In genomic region chr3:186209810-186210752, GRCh38 we compare ENCODE assay signal across 9 cellular contexts.
DNase-seq lines count a peak whose midpoint lies in the region; ATAC-seq and TF ChIP-seq lines count a peak whose summit lies in the region.
"Had no signal": no experiment of that assay in that cellular context is flagged by ENCODE, and none has a peak within 500 bp of the region (broad histone marks: within the 10 kb centered on the region; RNA-seq: fewer than 3 reads in every experiment).

No MANE protein-coding gene starts in this region.

- no peaks in the 10 kb centered on the region for H3K36me3 ChIP-seq in KOPT-K1 (ENCODE audit: insufficient read depth, low read length)

- H3K9me3 ChIP-seq in KOPT-K1 (ENCODE audit: insufficient read depth, low read length, poor library complexity, severe bottlenecking): no peaks in the 10 kb centered on the region

- TF ChIP-seq CTCF in fibroblast of villous mesenchyme (IDR thresholded peaks at IDR 0.05; ENCODE audit: insufficient read depth, low read depth, low read length) (no peak), omental fat pad (IDR thresholded peaks at IDR 0.05) (no peak)

- DNase-seq in GM04503 (ENCODE audit: low read depth) (peak; percentile 29), SW480 (ENCODE audit: low spot score) (peak; percentile 93), fibroblast of villous mesenchyme (ENCODE audit: low read depth) (peak; percentile 61), omental fat pad (ENCODE audit: low spot score) (no peak), NCI-H345 treated with DMSO at 0.1 percent for 48 hours (lab: John Stamatoyannopoulos, UW; ENCODE audit: unreplicated experiment) (no peak)
- DNase-seq: naive B cell had no signal

- peak; percentile 80 for ATAC-seq in omental fat pad (ENCODE audit: low FRiP score)
- no peak for ATAC-seq in HG02852 (IDR thresholded peaks at IDR 0.05; ENCODE audit: unreplicated experiment)
- ATAC-seq in HG03520 (IDR thresholded peaks at IDR 0.05; ENCODE audit: unreplicated experiment): no peak

- peak overlapping the region; percentile 28 for H3K27ac ChIP-seq in KOPT-K1 (ENCODE audit: low read depth, low read length, poor library complexity, severe bottlenecking)

- H3K4me3 ChIP-seq in fibroblast of villous mesenchyme (ENCODE audit: low read depth, low read length): no peak overlapping the region

Comparison
In these comparisons a context has a peak if more than half of its experiments do, and no peak if none do; other contexts are left out.
1. DNase-seq: peak in GM04503 (single experiment), SW480 (single experiment) and fibroblast of villous mesenchyme (single experiment); none in omental fat pad (single experiment) and NCI-H345 treated with DMSO at 0.1 percent for 48 hours (single experiment).